1 cellular context compared by ENCODE assay signal in the genomic region with DNA sequence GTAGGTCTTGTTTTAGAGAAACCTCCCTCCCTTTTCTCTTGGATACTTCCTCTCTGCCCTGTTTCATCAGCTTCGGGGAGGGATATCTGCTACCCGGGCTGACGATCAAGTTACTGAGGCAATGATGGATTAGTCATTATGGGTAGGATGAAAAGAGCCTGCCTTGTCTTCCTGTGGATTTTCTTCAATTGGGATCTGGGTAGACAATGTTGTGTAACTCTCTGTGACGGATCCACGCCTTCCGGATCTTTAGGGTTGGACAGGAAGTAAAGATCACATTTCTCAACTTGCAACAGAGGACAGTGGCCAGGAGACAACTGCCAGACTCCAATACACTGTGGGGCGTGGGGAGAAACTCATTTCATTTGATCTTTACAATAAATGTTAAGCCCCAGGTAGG.
A peak's percentile ranks its signal among the peaks of the same experiment; 100 is the strongest.
TF ChIP-seq lines count a peak whose summit lies in the region.

No MANE protein-coding gene starts in this region.

TF ChIP-seq in IMR-90, 13 proteins besides CTCF, POLR2A, EP300 and RAD21:
- TF ChIP-seq CEBPB (IDR thresholded peaks at IDR 0.05; ENCODE audit: low read depth, low read length) (peak; percentile 78), BHLHE40 (IDR thresholded peaks at IDR 0.05; ENCODE audit: low read depth, low read length) (no peak), MAFK (IDR thresholded peaks at IDR 0.05; ENCODE audit: low read depth, low read length) (no peak), FOS (IDR thresholded peaks at IDR 0.05; ENCODE audit: low read depth, low read length) (no peak), RCOR1 (IDR thresholded peaks at IDR 0.05; ENCODE audit: insufficient replicate concordance, low read length) (no peak), RFX5 (IDR thresholded peaks at IDR 0.05; ENCODE audit: low read depth, low read length) (no peak)
- TF ChIP-seq, protein P1, sequence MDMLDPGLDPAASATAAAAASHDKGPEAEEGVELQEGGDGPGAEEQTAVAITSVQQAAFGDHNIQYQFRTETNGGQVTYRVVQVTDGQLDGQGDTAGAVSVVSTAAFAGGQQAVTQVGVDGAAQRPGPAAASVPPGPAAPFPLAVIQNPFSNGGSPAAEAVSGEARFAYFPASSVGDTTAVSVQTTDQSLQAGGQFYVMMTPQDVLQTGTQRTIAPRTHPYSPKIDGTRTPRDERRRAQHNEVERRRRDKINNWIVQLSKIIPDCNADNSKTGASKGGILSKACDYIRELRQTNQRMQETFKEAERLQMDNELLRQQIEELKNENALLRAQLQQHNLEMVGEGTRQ (IDR thresholded peaks at IDR 0.05; ENCODE audit: low read depth, low read length) = no peak
